8 cellular contexts compared by ENCODE assay signal in genomic region chr17:5078106-5079028, GRCh38. TPM values are rescaled to one million over a fixed set of nuclear protein-coding genes. Genes with fewer than 3 reads are reported as not detected.
DNase-seq lines count a peak whose midpoint lies in the region; ATAC-seq and TF ChIP-seq lines count a peak whose summit lies in the region.

ZFP3 (plus strand) TSS chr17:5078467; CDS start chr17:5091505, 13,038 bp downstream.

- no peak for TF ChIP-seq POLR2A in prostate gland (IDR thresholded peaks at IDR 0.05)

- no peaks in the 10 kb centered on the region for H3K4me1 ChIP-seq in prostate gland (replicated peaks)

- no peaks in the 10 kb centered on the region for H3K9me3 ChIP-seq in prostate gland

- H3K4me3 Mint-ChIP-seq in CD14-positive monocyte, result peak within 1 kb of the TSS; percentile 94 to 96
- H3K4me3 Mint-ChIP-seq in activated naive CD4-positive, alpha-beta T cell treated with anti-CD3 and anti-CD28 coated beads, Interleukin-2, amount 50 U/mL, for 24 hours, result peak within 1 kb of the TSS; percentile 83
- H3K4me3 Mint-ChIP-seq in type B pancreatic cell, result peak within 1 kb of the TSS; percentile 82

- ATAC-seq in GM19372 (IDR thresholded peaks at IDR 0.05; ENCODE audit: low read depth, unreplicated experiment) (peak; percentile 68), Right ventricle myocardium inferior (peak; percentile 96)

- H3K27me3 ChIP-seq in prostate gland (replicated peaks; ENCODE audit: insufficient read depth), result no peaks in the 10 kb centered on the region

- TF ChIP-seq CTCF in CD14-positive monocyte (IDR thresholded peaks at IDR 0.05), result no peak
- TF ChIP-seq CTCF in prostate gland (IDR thresholded peaks at IDR 0.05), result peak in 1 of 4 experiments; percentile 16
- TF ChIP-seq CTCF in type B pancreatic cell (conservative IDR thresholded peaks at IDR 0.05), result peak; percentile 25

- intact Hi-C loops in CD14-positive monocyte (cut with micrococcal nuclease), result loop anchor here in 1 of 2 donors (2.0 kb wide), 1 partner anchor 32 kb away; the partner anchor contains the start of gene ZNF232
- intact Hi-C loops in Right ventricle myocardium inferior (cut with DNase I), result no loop called here
- intact Hi-C loops in prostate gland (cut with DNase I), result no loop called here

- DNase-seq in CD14-positive monocyte (ENCODE audit: low spot score) (peak; percentile 76), HPDE6-E6E7 (ENCODE audit: extremely low spot score) (peak; percentile 63), SHP77 treated with DMSO at 0.1 percent for 48 hours (lab: John Stamatoyannopoulos, UW) (peak; percentile 92), Right ventricle myocardium inferior (ENCODE audit: missing footprints) (peak; percentile 91), prostate gland (ENCODE audit: low spot score) (peak; percentile 75), type B pancreatic cell (ENCODE audit: extremely low spot score, unreplicated experiment) (no peak)

- H3K4me3 ChIP-seq in prostate gland, result peak within 1 kb of the TSS; percentile 68 to 76

- 1% methylated on average over 47 of the region's 75 CpGs for WGBS in prostate gland

- peak within 1 kb of the TSS; percentile 62 to 64 for H3K27ac ChIP-seq in prostate gland

- peaks cover 17 to 44% (median 42%) of the 10 kb centered on the region in 7 donors for H3K9me3 Mint-ChIP-seq in CD14-positive monocyte
- no peaks in the 10 kb centered on the region for H3K9me3 Mint-ChIP-seq in activated naive CD4-positive, alpha-beta T cell treated with anti-CD3 and anti-CD28 coated beads, Interleukin-2, amount 50 U/mL, for 24 hours
- H3K9me3 Mint-ChIP-seq in type B pancreatic cell, result no peaks in the 10 kb centered on the region

- H3K36me3 Mint-ChIP-seq in CD14-positive monocyte (peaks cover 19 to 27% of the 10 kb centered on the region in 2 donors), type B pancreatic cell (peaks cover 3% of the 10 kb centered on the region)
- peaks cover 6% of the 10 kb centered on the region for H3K36me3 Mint-ChIP-seq in activated naive CD4-positive, alpha-beta T cell treated with anti-CD3 and anti-CD28 coated beads, Interleukin-2, amount 50 U/mL, for 24 hours

- peak within 1 kb of the TSS; percentile 69 to 96 (median 91) for H3K27ac Mint-ChIP-seq in CD14-positive monocyte
- H3K27ac Mint-ChIP-seq in activated naive CD4-positive, alpha-beta T cell treated with anti-CD3 and anti-CD28 coated beads, Interleukin-2, amount 50 U/mL, for 24 hours, result peak within 1 kb of the TSS; percentile 94
- peak within 1 kb of the TSS; percentile 10 for H3K27ac Mint-ChIP-seq in type B pancreatic cell

- peaks cover 17% of the 10 kb centered on the region for H3K4me1 Mint-ChIP-seq in CD14-positive monocyte
- H3K4me1 Mint-ChIP-seq in activated naive CD4-positive, alpha-beta T cell treated with anti-CD3 and anti-CD28 coated beads, Interleukin-2, amount 50 U/mL, for 24 hours, result peaks cover 30% of the 10 kb centered on the region
- H3K4me1 Mint-ChIP-seq in type B pancreatic cell (ENCODE audit: unreplicated experiment), result no peaks in the 10 kb centered on the region

- peaks cover 5 to 15% (median 13%) of the 10 kb centered on the region in 3 donors for H3K27me3 Mint-ChIP-seq in CD14-positive monocyte (ENCODE audit: low read depth in 3 of 3)
- no peaks in the 10 kb centered on the region for H3K27me3 Mint-ChIP-seq in activated naive CD4-positive, alpha-beta T cell treated with anti-CD3 and anti-CD28 coated beads, Interleukin-2, amount 50 U/mL, for 24 hours
- H3K27me3 Mint-ChIP-seq in type B pancreatic cell, result peaks cover 4% of the 10 kb centered on the region

- H3K36me3 ChIP-seq in prostate gland, result no peaks in the 10 kb centered on the region

RNA-seq across cellular contexts. Expression of gene ZFP3, which starts in this region (rescaled TPM):
- under 1 TPM; 0.39 to 0.75 TPM for polyA plus RNA-seq in CD14-positive monocyte
- total RNA-seq in Right ventricle myocardium inferior, result 9.6 TPM
- total RNA-seq in prostate gland, result 1 to 10 TPM; 5.4 to 8.5 TPM
- 0.53 and 2.3 TPM in 2 replicates for total RNA-seq in type B pancreatic cell (ENCODE audit: low replicate concordance)

Comparison
In these comparisons a context has a peak if more than half of its experiments do, and no peak if none do; other contexts are left out.
1. Peak in DNase-seq in CD14-positive monocyte; RNA of the gene not detected or under 1 TPM.
2. H3K27ac Mint-ChIP-seq: peak in every context shown above with its lines; median percentile 94 in activated naive CD4-positive, alpha-beta T cell treated with anti-CD3 and anti-CD28 coated beads, Interleukin-2, amount 50 U/mL, for 24 hours; 91 in CD14-positive monocyte; 10 in type B pancreatic cell.